In the genomic region with DNA sequence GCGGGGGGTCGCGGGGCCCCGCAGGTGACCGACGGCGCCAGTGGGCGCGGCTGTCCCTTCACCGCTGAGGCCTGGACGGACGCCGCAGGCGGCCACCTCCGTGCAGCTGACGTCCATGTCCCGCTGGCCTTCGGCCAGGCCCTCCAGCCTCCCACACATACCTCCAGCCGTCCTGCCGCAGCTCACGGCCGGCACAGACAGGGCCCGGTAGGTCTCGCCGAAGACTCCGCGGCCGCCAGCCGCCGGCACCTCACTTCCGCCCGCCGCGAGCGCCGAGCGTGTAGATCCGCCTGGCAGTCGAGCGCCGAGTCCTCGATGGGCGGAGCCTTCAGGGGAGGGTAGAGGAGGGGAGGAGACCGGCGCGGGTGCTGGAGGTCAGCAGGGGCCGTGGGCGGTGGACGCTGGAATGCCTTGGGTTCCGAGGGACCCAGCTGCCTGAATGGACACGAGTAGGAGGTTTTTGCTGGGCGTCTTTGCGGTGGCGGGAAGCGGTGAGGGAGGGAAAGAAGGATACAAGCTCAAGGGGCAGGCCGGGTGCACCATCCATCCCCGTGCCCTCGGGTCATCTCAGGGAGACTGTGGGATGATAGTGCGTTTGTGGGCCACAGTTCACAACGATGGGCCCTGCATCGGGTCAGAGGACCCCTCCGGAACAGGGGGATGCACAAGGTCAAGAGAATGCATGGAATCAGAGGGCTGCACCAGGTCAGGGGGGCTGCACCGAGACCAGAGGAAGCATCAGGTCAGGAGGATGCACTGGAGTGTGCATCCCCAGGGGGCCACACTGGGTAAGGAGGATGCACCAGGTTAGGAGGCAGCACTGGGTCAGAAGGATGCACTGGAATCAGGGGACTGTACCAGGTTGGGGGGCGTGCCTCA, we compare ENCODE assay signal across 1 cellular context.
TF ChIP-seq lines count a peak whose summit lies in the region.

A gene with protein sequence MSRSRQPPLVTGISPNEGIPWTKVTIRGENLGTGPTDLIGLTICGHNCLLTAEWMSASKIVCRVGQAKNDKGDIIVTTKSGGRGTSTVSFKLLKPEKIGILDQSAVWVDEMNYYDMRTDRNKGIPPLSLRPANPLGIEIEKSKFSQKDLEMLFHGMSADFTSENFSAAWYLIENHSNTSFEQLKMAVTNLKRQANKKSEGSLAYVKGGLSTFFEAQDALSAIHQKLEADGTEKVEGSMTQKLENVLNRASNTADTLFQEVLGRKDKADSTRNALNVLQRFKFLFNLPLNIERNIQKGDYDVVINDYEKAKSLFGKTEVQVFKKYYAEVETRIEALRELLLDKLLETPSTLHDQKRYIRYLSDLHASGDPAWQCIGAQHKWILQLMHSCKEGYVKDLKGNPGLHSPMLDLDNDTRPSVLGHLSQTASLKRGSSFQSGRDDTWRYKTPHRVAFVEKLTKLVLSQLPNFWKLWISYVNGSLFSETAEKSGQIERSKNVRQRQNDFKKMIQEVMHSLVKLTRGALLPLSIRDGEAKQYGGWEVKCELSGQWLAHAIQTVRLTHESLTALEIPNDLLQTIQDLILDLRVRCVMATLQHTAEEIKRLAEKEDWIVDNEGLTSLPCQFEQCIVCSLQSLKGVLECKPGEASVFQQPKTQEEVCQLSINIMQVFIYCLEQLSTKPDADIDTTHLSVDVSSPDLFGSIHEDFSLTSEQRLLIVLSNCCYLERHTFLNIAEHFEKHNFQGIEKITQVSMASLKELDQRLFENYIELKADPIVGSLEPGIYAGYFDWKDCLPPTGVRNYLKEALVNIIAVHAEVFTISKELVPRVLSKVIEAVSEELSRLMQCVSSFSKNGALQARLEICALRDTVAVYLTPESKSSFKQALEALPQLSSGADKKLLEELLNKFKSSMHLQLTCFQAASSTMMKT (minus strand): TSS at position 282 of the 879 bp plus-strand sequence. CDS start 55,321 bp downstream, outside the sequence.

TF ChIP-seq in HepG2, 621 proteins besides CTCF, POLR2A, EP300 and RAD21 (continues in another document):
- TF ChIP-seq RFXAP (CRISPR knock-in tag; IDR thresholded peaks at IDR 0.05; ENCODE audit: borderline replicate concordance) (peak; percentile 93; the same call in 1 of the 2 replicates), ZNF720 (CRISPR knock-in tag; IDR thresholded peaks at IDR 0.05) (peak; percentile 84; the same call in 1 of the 2 replicates), STAG1 (CRISPR knock-in tag; IDR thresholded peaks at IDR 0.05) (0 out of 2 replicates have a peak, but pooled peaks have one; percentile 17), THAP11 (CRISPR knock-in tag; IDR thresholded peaks at IDR 0.05) (peak; percentile 93), RXRA (CRISPR knock-in tag; IDR thresholded peaks at IDR 0.05) (peak; percentile 92), JUNB (CRISPR knock-in tag; IDR thresholded peaks at IDR 0.05; ENCODE audit: borderline replicate concordance) (no peak; the same call in 1 of the 2 replicates), ZNF382 (CRISPR knock-in tag; IDR thresholded peaks at IDR 0.05; ENCODE audit: borderline replicate concordance) (no peak), DPF2 (CRISPR knock-in tag; IDR thresholded peaks at IDR 0.05; ENCODE audit: borderline replicate concordance, low read depth) (no peak), ZNF773 (CRISPR knock-in tag; IDR thresholded peaks at IDR 0.05; ENCODE audit: borderline replicate concordance) (peak; percentile 80; the same call in 1 of the 2 replicates), ZSCAN12 (CRISPR knock-in tag; IDR thresholded peaks at IDR 0.05) (0 out of 2 replicates have a peak, but pooled peaks have one; percentile 14), RBM39 (IDR thresholded peaks at IDR 0.05; ENCODE audit: low read depth, low read length, poor library complexity, severe bottlenecking) (peak; percentile 100), ZNF556 (CRISPR knock-in tag; IDR thresholded peaks at IDR 0.05; ENCODE audit: borderline replicate concordance) (peak; percentile 95), NR2F1 (CRISPR knock-in tag; IDR thresholded peaks at IDR 0.05) (peak in 1 of 2 experiments; percentile 77; a peak in 2 of 4 replicates), ZNF891 (CRISPR knock-in tag; IDR thresholded peaks at IDR 0.05) (peak; percentile 21; the same call in 1 of the 2 replicates), ZNF235 (CRISPR knock-in tag; IDR thresholded peaks at IDR 0.05; ENCODE audit: borderline replicate concordance) (peak; percentile 96), JDP2 (CRISPR knock-in tag; IDR thresholded peaks at IDR 0.05; ENCODE audit: borderline replicate concordance) (no peak; the same call in 1 of the 2 replicates), SAP130 (CRISPR knock-in tag; IDR thresholded peaks at IDR 0.05; ENCODE audit: low read depth) (peak; percentile 99), NFRKB (IDR thresholded peaks at IDR 0.05) (no peak)
- TF ChIP-seq, protein P1, sequence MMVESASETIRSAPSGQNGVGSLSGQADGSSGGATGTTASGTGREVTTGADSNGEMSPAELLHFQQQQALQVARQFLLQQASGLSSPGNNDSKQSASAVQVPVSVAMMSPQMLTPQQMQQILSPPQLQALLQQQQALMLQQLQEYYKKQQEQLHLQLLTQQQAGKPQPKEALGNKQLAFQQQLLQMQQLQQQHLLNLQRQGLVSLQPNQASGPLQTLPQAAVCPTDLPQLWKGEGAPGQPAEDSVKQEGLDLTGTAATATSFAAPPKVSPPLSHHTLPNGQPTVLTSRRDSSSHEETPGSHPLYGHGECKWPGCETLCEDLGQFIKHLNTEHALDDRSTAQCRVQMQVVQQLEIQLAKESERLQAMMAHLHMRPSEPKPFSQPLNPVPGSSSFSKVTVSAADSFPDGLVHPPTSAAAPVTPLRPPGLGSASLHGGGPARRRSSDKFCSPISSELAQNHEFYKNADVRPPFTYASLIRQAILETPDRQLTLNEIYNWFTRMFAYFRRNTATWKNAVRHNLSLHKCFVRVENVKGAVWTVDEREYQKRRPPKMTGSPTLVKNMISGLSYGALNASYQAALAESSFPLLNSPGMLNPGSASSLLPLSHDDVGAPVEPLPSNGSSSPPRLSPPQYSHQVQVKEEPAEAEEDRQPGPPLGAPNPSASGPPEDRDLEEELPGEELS (CRISPR knock-in tag; IDR thresholded peaks at IDR 0.05) = peak; percentile 42; the same call in 1 of the 2 replicates
- TF ChIP-seq, protein P2, sequence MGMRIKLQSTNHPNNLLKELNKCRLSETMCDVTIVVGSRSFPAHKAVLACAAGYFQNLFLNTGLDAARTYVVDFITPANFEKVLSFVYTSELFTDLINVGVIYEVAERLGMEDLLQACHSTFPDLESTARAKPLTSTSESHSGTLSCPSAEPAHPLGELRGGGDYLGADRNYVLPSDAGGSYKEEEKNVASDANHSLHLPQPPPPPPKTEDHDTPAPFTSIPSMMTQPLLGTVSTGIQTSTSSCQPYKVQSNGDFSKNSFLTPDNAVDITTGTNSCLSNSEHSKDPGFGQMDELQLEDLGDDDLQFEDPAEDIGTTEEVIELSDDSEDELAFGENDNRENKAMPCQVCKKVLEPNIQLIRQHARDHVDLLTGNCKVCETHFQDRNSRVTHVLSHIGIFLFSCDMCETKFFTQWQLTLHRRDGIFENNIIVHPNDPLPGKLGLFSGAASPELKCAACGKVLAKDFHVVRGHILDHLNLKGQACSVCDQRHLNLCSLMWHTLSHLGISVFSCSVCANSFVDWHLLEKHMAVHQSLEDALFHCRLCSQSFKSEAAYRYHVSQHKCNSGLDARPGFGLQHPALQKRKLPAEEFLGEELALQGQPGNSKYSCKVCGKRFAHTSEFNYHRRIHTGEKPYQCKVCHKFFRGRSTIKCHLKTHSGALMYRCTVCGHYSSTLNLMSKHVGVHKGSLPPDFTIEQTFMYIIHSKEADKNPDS (CRISPR knock-in tag; IDR thresholded peaks at IDR 0.05) = no peak; the same call in 1 of the 2 replicates
- TF ChIP-seq, protein P3, sequence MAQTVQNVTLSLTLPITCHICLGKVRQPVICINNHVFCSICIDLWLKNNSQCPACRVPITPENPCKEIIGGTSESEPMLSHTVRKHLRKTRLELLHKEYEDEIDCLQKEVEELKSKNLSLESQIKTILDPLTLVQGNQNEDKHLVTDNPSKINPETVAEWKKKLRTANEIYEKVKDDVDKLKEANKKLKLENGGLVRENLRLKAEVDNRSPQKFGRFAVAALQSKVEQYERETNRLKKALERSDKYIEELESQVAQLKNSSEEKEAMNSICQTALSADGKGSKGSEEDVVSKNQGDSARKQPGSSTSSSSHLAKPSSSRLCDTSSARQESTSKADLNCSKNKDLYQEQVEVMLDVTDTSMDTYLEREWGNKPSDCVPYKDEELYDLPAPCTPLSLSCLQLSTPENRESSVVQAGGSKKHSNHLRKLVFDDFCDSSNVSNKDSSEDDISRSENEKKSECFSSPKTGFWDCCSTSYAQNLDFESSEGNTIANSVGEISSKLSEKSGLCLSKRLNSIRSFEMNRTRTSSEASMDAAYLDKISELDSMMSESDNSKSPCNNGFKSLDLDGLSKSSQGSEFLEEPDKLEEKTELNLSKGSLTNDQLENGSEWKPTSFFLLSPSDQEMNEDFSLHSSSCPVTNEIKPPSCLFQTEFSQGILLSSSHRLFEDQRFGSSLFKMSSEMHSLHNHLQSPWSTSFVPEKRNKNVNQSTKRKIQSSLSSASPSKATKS (CRISPR knock-in tag; IDR thresholded peaks at IDR 0.05) = no peak
- TF ChIP-seq, protein P4, sequence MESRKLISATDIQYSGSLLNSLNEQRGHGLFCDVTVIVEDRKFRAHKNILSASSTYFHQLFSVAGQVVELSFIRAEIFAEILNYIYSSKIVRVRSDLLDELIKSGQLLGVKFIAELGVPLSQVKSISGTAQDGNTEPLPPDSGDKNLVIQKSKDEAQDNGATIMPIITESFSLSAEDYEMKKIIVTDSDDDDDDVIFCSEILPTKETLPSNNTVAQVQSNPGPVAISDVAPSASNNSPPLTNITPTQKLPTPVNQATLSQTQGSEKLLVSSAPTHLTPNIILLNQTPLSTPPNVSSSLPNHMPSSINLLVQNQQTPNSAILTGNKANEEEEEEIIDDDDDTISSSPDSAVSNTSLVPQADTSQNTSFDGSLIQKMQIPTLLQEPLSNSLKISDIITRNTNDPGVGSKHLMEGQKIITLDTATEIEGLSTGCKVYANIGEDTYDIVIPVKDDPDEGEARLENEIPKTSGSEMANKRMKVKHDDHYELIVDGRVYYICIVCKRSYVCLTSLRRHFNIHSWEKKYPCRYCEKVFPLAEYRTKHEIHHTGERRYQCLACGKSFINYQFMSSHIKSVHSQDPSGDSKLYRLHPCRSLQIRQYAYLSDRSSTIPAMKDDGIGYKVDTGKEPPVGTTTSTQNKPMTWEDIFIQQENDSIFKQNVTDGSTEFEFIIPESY (CRISPR knock-in tag; IDR thresholded peaks at IDR 0.05) = peak; percentile 78
- TF ChIP-seq, protein P5, sequence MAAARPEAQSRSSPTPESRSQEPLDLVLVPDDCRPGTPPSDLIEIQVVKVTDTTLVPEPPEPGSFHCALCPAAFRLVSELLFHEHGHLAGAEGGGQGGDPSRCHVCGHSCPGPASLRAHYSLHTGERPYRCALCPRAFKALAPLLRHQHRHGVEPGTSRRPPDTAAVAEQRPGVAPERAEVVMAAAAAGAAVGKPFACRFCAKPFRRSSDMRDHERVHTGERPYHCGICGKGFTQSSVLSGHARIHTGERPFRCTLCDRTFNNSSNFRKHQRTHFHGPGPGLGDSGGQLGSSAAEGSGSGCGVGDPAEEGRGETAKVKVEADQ (CRISPR knock-in tag; IDR thresholded peaks at IDR 0.05; ENCODE audit: borderline replicate concordance) = no peak; the same call in 1 of the 2 replicates
- TF ChIP-seq, protein P6, sequence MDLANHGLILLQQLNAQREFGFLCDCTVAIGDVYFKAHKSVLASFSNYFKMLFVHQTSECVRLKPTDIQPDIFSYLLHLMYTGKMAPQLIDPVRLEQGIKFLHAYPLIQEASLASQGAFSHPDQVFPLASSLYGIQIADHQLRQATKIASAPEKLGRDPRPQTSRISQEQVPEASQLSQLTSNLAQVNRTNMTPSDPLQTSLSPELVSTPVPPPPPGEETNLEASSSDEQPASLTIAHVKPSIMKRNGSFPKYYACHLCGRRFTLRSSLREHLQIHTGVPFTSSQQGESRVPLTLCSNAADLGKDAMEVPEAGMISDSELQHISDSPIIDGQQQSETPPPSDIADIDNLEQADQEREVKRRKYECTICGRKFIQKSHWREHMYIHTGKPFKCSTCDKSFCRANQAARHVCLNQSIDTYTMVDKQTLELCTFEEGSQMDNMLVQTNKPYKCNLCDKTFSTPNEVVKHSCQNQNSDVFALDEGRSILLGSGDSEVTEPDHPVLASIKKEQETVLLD (CRISPR knock-in tag; IDR thresholded peaks at IDR 0.05; ENCODE audit: low read depth) = peak; percentile 84
- TF ChIP-seq, protein P7, sequence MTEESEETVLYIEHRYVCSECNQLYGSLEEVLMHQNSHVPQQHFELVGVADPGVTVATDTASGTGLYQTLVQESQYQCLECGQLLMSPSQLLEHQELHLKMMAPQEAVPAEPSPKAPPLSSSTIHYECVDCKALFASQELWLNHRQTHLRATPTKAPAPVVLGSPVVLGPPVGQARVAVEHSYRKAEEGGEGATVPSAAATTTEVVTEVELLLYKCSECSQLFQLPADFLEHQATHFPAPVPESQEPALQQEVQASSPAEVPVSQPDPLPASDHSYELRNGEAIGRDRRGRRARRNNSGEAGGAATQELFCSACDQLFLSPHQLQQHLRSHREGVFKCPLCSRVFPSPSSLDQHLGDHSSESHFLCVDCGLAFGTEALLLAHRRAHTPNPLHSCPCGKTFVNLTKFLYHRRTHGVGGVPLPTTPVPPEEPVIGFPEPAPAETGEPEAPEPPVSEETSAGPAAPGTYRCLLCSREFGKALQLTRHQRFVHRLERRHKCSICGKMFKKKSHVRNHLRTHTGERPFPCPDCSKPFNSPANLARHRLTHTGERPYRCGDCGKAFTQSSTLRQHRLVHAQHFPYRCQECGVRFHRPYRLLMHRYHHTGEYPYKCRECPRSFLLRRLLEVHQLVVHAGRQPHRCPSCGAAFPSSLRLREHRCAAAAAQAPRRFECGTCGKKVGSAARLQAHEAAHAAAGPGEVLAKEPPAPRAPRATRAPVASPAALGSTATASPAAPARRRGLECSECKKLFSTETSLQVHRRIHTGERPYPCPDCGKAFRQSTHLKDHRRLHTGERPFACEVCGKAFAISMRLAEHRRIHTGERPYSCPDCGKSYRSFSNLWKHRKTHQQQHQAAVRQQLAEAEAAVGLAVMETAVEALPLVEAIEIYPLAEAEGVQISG (CRISPR knock-in tag; IDR thresholded peaks at IDR 0.05) = peak; percentile 93
- TF ChIP-seq, protein P8, sequence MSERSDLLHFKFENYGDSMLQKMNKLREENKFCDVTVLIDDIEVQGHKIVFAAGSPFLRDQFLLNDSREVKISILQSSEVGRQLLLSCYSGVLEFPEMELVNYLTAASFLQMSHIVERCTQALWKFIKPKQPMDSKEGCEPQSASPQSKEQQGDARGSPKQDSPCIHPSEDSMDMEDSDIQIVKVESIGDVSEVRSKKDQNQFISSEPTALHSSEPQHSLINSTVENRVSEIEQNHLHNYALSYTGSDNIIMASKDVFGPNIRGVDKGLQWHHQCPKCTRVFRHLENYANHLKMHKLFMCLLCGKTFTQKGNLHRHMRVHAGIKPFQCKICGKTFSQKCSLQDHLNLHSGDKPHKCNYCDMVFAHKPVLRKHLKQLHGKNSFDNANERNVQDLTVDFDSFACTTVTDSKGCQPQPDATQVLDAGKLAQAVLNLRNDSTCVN (CRISPR knock-in tag; IDR thresholded peaks at IDR 0.05; ENCODE audit: borderline replicate concordance) = peak; percentile 81
- TF ChIP-seq, protein P9, sequence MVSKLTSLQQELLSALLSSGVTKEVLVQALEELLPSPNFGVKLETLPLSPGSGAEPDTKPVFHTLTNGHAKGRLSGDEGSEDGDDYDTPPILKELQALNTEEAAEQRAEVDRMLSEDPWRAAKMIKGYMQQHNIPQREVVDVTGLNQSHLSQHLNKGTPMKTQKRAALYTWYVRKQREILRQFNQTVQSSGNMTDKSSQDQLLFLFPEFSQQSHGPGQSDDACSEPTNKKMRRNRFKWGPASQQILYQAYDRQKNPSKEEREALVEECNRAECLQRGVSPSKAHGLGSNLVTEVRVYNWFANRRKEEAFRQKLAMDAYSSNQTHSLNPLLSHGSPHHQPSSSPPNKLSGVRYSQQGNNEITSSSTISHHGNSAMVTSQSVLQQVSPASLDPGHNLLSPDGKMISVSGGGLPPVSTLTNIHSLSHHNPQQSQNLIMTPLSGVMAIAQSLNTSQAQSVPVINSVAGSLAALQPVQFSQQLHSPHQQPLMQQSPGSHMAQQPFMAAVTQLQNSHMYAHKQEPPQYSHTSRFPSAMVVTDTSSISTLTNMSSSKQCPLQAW (CRISPR knock-in tag; IDR thresholded peaks at IDR 0.05) = peak; percentile 91
